Comparison of ENCODE assay signal across 8 cellular contexts in genomic region chr17:69326302-69327059, GRCh38. TPM values are rescaled to one million over a fixed set of nuclear protein-coding genes. Genes with fewer than 3 reads are reported as not detected.
DNase-seq lines count a peak whose midpoint lies in the region; ATAC-seq, FAIRE-seq and TF ChIP-seq lines count a peak whose summit lies in the region.

No MANE protein-coding gene starts in this region.

- no peaks in the 10 kb centered on the region for H3K4me1 ChIP-seq in trophoblast cell (ENCODE audit: control insufficient read depth in 1 of 2, insufficient read depth in 2 of 2, low read length in 2 of 2)

- peak overlapping the region; percentile 44 for H4K8ac ChIP-seq in trophoblast cell (ENCODE audit: low read depth, low read length)

- peak; percentile 4 for DNase-seq in BJ (ENCODE audit: low read depth)
- no peak for DNase-seq in activated T-helper 2 cell treated with anti-CD3 and anti-CD28 coated beads, Interferon-gamma antibody, Interleukin-2, Interleukin-4, amounts not matched to agents 10 μg/mL and 5 μg/mL and 100 μg/mL, durations not matched to agents 14 hours and 24 hours and 36 hours (ENCODE audit: low spot score)
- no peak for DNase-seq in Right ventricle myocardium superior
- DNase-seq in trophoblast cell = peak; percentile 1 to 45
- DNase-seq in urothelium cell line (ENCODE audit: low spot score) = no peak
- no peak for DNase-seq in DMS79 (lab: John Stamatoyannopoulos, UW)

- peaks cover 8% of the 10 kb centered on the region for H3K27me3 Mint-ChIP-seq in activated T-helper 2 cell treated with anti-CD3 and anti-CD28 coated beads, Interferon-gamma antibody, Interleukin-2, Interleukin-4, amounts not matched to agents 10 μg/mL and 5 μg/mL and 100 μg/mL, durations not matched to agents 14 hours and 24 hours and 36 hours (ENCODE audit: low read depth)

- peak overlapping the region; percentile 60 for H3K18ac ChIP-seq in trophoblast cell (ENCODE audit: low read length)

- peak overlapping the region; percentile 48 for H2BK120ac ChIP-seq in trophoblast cell (ENCODE audit: insufficient read depth, low read length, poor library complexity)

- no peaks in the 10 kb centered on the region for H3K9me3 Mint-ChIP-seq in activated T-helper 2 cell treated with anti-CD3 and anti-CD28 coated beads, Interferon-gamma antibody, Interleukin-2, Interleukin-4, amounts not matched to agents 10 μg/mL and 5 μg/mL and 100 μg/mL, durations not matched to agents 14 hours and 24 hours and 36 hours

- no peak for FAIRE-seq in urothelium cell line (lab: Jason Lieb, UNC)

- no peak overlapping the region for H2AK5ac ChIP-seq in trophoblast cell (ENCODE audit: low read length)

- ATAC-seq in GM18867 (IDR thresholded peaks at IDR 0.05; ENCODE audit: unreplicated experiment) (peak; percentile 2), HG03571 (IDR thresholded peaks at IDR 0.05; ENCODE audit: unreplicated experiment) (peak; percentile 0), Right ventricle myocardium superior (ENCODE audit: poor library complexity) (peak; percentile 42)

- H2BK5ac ChIP-seq in trophoblast cell (ENCODE audit: low read depth, low read length, poor library complexity) = no peak overlapping the region

- H3K9me3 ChIP-seq in trophoblast cell (ENCODE audit: insufficient read depth, low read depth, low read length) = no peaks in the 10 kb centered on the region

- peak overlapping the region; percentile 68 for H3K9ac ChIP-seq in trophoblast cell (ENCODE audit: low read length)

- intact Hi-C loops in activated T-helper 2 cell treated with anti-CD3 and anti-CD28 coated beads, Interferon-gamma antibody, Interleukin-2, Interleukin-4, amounts not matched to agents 10 μg/mL and 5 μg/mL and 100 μg/mL, durations not matched to agents 14 hours and 24 hours and 36 hours (cut with micrococcal nuclease) = loop anchor here (1.0 to 5.0 kb wide), 5 partner anchors 88 to 1334 kb away; partner anchors contain the start of genes KCNJ2, MAP2K6 and PRKAR1A
- intact Hi-C loops in Right ventricle myocardium superior (cut with DNase I) = no loop called here

- peak overlapping the region; percentile 48 for H3K27ac ChIP-seq in trophoblast cell (ENCODE audit: low read depth, low read length)

- H3K27me3 ChIP-seq in BJ (ENCODE audit: control insufficient read depth, insufficient read depth, low read length) (no peaks in the 10 kb centered on the region), trophoblast cell (ENCODE audit: insufficient read depth, low read length) (no peaks in the 10 kb centered on the region)

- H3K36me3 ChIP-seq in BJ (ENCODE audit: control insufficient read depth, insufficient read depth, low read length) (no peaks in the 10 kb centered on the region), trophoblast cell (ENCODE audit: control insufficient read depth in 1 of 2, insufficient read depth in 2 of 2, low read length in 2 of 2) (no peaks in the 10 kb centered on the region)

- peaks cover 6% of the 10 kb centered on the region for H3K36me3 Mint-ChIP-seq in activated T-helper 2 cell treated with anti-CD3 and anti-CD28 coated beads, Interferon-gamma antibody, Interleukin-2, Interleukin-4, amounts not matched to agents 10 μg/mL and 5 μg/mL and 100 μg/mL, durations not matched to agents 14 hours and 24 hours and 36 hours (ENCODE audit: low read depth)

- no peak for TF ChIP-seq CTCF in BJ (IDR thresholded peaks at IDR 0.05; ENCODE audit: insufficient read depth, low read depth, low read length)

- peaks cover 6% of the 10 kb centered on the region for H3K79me2 ChIP-seq in trophoblast cell (ENCODE audit: control insufficient read depth, insufficient read depth, low read length, poor library complexity)

- H2BK12ac ChIP-seq in trophoblast cell (ENCODE audit: low read length) = peak overlapping the region; percentile 11

- peak overlapping the region; percentile 87 for H3K27ac Mint-ChIP-seq in activated T-helper 2 cell treated with anti-CD3 and anti-CD28 coated beads, Interferon-gamma antibody, Interleukin-2, Interleukin-4, amounts not matched to agents 10 μg/mL and 5 μg/mL and 100 μg/mL, durations not matched to agents 14 hours and 24 hours and 36 hours

- H3K79me1 ChIP-seq in trophoblast cell (ENCODE audit: low read length) = peaks cover 8% of the 10 kb centered on the region

- WGBS in trophoblast cell (ENCODE audit: extremely low coverage, insufficient coverage, insufficient read length) = no CpG with 5 or more reads among the region's 54 CpGs

- POLR2A ChIA-PET in BJ (lab: Charles Lee) = interaction anchor here (0.6 kb wide), 2 partner anchors 9 to 104 kb away, joined by 4 to 5 read pairs; no protein-coding TSS in a partner anchor

- CTCF ChIA-PET in BJ (lab: Yijun Ruan, JAX) = interaction anchor here (0.7 to 14.6 kb wide), 5 partner anchors 8 to 549 kb away, joined by 3 to 145 read pairs (median 3); no protein-coding TSS in a partner anchor

- H3K4me2 ChIP-seq in trophoblast cell (ENCODE audit: low read length) = peak overlapping the region; percentile 81

- peak overlapping the region; percentile 49 for H4K91ac ChIP-seq in trophoblast cell (ENCODE audit: low read depth, low read length)

- peak overlapping the region; percentile 21 for H4K12ac ChIP-seq in trophoblast cell (ENCODE audit: low read depth, low read length)

- peak overlapping the region; percentile 7 for H3K4ac ChIP-seq in trophoblast cell (ENCODE audit: low read depth, low read length)

- H2AFZ ChIP-seq in trophoblast cell (ENCODE audit: insufficient read depth, low read length, poor library complexity) = peak overlapping the region; percentile 75

- H3K23ac ChIP-seq in trophoblast cell (ENCODE audit: low read length) = no peak overlapping the region

- peak overlapping the region; percentile 97 for H3K4me3 Mint-ChIP-seq in activated T-helper 2 cell treated with anti-CD3 and anti-CD28 coated beads, Interferon-gamma antibody, Interleukin-2, Interleukin-4, amounts not matched to agents 10 μg/mL and 5 μg/mL and 100 μg/mL, durations not matched to agents 14 hours and 24 hours and 36 hours (ENCODE audit: low read depth)

- peak overlapping the region; percentile 88 for H3K4me3 ChIP-seq in BJ (ENCODE audit: low read depth, low read length)
- H3K4me3 ChIP-seq in trophoblast cell (ENCODE audit: low read depth, low read length) = peak overlapping the region; percentile 84

- peaks cover 29% of the 10 kb centered on the region for H3K4me1 Mint-ChIP-seq in activated T-helper 2 cell treated with anti-CD3 and anti-CD28 coated beads, Interferon-gamma antibody, Interleukin-2, Interleukin-4, amounts not matched to agents 10 μg/mL and 5 μg/mL and 100 μg/mL, durations not matched to agents 14 hours and 24 hours and 36 hours (ENCODE audit: low read depth)

- H3K14ac ChIP-seq in trophoblast cell (ENCODE audit: low read length) = peak overlapping the region; percentile 28

RNA-seq across cellular contexts. Expression of gene ABCA5, which starts 0.5 kb away (rescaled TPM):
- polyA plus RNA-seq in BJ (2011; rRNA removed) = 6.5 and 11.9 TPM in 2 replicates
- 10.1 and 10.8 TPM in 2 replicates for polyA minus RNA-seq in BJ (2011; rRNA and poly(A)+ RNA removed)
- 11.4 TPM in 2 replicates for total RNA-seq in activated T-helper 2 cell treated with anti-CD3 and anti-CD28 coated beads, Interferon-gamma antibody, Interleukin-2, Interleukin-4, amounts not matched to agents 10 μg/mL and 5 μg/mL and 100 μg/mL, durations not matched to agents 14 hours and 24 hours and 36 hours
- 20.2 TPM for total RNA-seq in Right ventricle myocardium superior
- polyA plus RNA-seq in trophoblast cell (2013) = 2.9 and 3.1 TPM in 2 replicates

Comparison
In these comparisons a context has a peak if more than half of its experiments do, and no peak if none do; other contexts are left out.
1. DNase-seq: peak in BJ (single experiment) and trophoblast cell (2 of 2); none in activated T-helper 2 cell treated with anti-CD3 and anti-CD28 coated beads, Interferon-gamma antibody, Interleukin-2, Interleukin-4, amounts not matched to agents 10 μg/mL and 5 μg/mL and 100 μg/mL, durations not matched to agents 14 hours and 24 hours and 36 hours (single experiment), Right ventricle myocardium superior (single experiment), urothelium cell line (single experiment) and DMS79 (single experiment).
2. Peak in every context shown above with its lines, with median percentiles within 50 percentile points of each other: ATAC-seq.